ENCODE assay signal across 2 cellular contexts in the genomic region with DNA sequence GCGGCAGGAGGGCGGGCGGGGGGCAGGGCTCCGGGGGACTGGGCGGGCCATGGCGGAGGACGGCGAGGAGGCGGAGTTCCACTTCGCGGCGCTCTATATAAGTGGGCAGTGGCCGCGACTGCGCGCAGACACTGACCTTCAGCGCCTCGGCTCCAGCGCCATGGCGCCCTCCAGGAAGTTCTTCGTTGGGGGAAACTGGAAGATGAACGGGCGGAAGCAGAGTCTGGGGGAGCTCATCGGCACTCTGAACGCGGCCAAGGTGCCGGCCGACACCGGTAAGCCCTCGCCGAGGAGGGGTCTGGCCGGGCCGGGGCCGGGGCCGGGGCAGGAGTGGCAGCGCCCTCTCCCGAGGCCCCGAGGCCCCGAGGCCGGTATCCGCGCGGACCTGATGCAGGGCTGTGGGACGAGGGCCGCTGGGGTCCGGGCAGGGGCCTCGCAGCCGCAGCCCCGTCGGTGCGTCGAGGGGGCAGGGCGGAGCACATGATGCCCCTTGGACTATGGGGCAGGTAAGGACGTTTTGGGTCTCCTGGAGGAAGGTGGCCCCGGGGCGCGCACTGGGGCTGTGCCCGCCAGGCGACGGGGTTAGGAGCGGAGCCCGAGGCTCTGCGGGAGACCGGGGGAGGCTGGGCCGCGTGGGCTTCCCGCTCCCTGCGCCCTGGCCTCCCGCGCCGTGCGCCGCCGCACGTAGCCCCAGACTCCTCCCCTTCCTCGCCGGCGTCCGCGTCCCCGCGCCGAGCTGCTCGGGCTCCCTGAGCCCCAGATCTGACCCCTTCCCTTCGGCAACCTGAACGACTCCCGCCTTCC.
TF ChIP-seq lines count a peak whose summit lies in the region.

A gene (plus strand): TSS at position 125 of the 804 bp plus-strand sequence. CDS start 36 bp downstream, at position 161.

TF ChIP-seq in IMR-90, 13 proteins besides CTCF, POLR2A, EP300 and RAD21 (continued from another document):
- TF ChIP-seq CEBPB (IDR thresholded peaks at IDR 0.05; ENCODE audit: low read depth, low read length): no peak

TF ChIP-seq in neural cell, 6 proteins besides CTCF, POLR2A, EP300 and RAD21 (continued from another document):
- TF ChIP-seq, protein P1, sequence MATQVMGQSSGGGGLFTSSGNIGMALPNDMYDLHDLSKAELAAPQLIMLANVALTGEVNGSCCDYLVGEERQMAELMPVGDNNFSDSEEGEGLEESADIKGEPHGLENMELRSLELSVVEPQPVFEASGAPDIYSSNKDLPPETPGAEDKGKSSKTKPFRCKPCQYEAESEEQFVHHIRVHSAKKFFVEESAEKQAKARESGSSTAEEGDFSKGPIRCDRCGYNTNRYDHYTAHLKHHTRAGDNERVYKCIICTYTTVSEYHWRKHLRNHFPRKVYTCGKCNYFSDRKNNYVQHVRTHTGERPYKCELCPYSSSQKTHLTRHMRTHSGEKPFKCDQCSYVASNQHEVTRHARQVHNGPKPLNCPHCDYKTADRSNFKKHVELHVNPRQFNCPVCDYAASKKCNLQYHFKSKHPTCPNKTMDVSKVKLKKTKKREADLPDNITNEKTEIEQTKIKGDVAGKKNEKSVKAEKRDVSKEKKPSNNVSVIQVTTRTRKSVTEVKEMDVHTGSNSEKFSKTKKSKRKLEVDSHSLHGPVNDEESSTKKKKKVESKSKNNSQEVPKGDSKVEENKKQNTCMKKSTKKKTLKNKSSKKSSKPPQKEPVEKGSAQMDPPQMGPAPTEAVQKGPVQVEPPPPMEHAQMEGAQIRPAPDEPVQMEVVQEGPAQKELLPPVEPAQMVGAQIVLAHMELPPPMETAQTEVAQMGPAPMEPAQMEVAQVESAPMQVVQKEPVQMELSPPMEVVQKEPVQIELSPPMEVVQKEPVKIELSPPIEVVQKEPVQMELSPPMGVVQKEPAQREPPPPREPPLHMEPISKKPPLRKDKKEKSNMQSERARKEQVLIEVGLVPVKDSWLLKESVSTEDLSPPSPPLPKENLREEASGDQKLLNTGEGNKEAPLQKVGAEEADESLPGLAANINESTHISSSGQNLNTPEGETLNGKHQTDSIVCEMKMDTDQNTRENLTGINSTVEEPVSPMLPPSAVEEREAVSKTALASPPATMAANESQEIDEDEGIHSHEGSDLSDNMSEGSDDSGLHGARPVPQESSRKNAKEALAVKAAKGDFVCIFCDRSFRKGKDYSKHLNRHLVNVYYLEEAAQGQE (IDR thresholded peaks at IDR 0.05; ENCODE audit: borderline replicate concordance): no peak
- TF ChIP-seq MXI1 (conservative IDR thresholded peaks at IDR 0.05; ENCODE audit: poor library complexity, severe bottlenecking): peak; percentile 82
